Comparison of ENCODE assay signal across 6 cellular contexts in genomic region chrY:6209565-6209964, GRCh38. TPM values are rescaled to one million over a fixed set of nuclear protein-coding genes. Genes with fewer than 3 reads are reported as not detected.
"Had no signal": no experiment of that assay in that cellular context is flagged by ENCODE, and none has a peak within 500 bp of the region (broad histone marks: within the 10 kb centered on the region; RNA-seq: fewer than 3 reads in every experiment).

No MANE protein-coding gene starts in this region.

RNA-seq across cellular contexts. Expression of gene TSPY2, which starts 36.5 kb away (rescaled TPM):
- total RNA-seq: HepG2, HT-29, HT1080, IMR-90, K562 had no signal
- polyA plus RNA-seq: HepG2, IgD-negative memory B cell, IMR-90, K562 had no signal
